In genomic region chr7:100866721-100867039, GRCh38 we compare ENCODE assay signal across 8 cellular contexts.
A peak's percentile ranks its signal among the peaks of the same experiment; 100 is the strongest.
DNase-seq lines count a peak whose midpoint lies in the region; TF ChIP-seq lines count a peak whose summit lies in the region.

No MANE protein-coding gene starts in this region.

- DNase-seq in NB4 (ENCODE audit: low read depth) (no peak), SKM-1 treated with dmso at 0.1 percent for 144 hours (lab: John Stamatoyannopoulos, UW; ENCODE audit: unreplicated experiment) (no peak), AML-193 (lab: John Stamatoyannopoulos, UW) (no peak), NCI-H2029 treated with DMSO at 0.1 percent for 48 hours (lab: John Stamatoyannopoulos, UW) (no peak)
- no peak for DNase-seq in central memory CD4-positive, alpha-beta T cell

- peak overlapping the region; percentile 87 to 98 (median 95) for H3K27ac ChIP-seq in BLaER1 treated with 17β-estradiol and CSF1 and Interleukin-3, amounts not matched to agents 10 nM and 100 nM
- peak overlapping the region; percentile 57 for H3K27ac ChIP-seq in duodenal mucosa (ENCODE audit: low read depth, low read length)

- H4K20me1 ChIP-seq in BLaER1 treated with 17β-estradiol and CSF1 and Interleukin-3, amounts not matched to agents 10 nM and 100 nM = peaks cover 0 to 28% (median 11%) of the 10 kb centered on the region in 11 experiments; a peak in 15 of 22 replicates

- TF ChIP-seq CTCF in NB4 (IDR thresholded peaks at IDR 0.05; ENCODE audit: low read depth, low read length) = no peak

- H3K27me3 ChIP-seq in BLaER1 treated with 17β-estradiol and CSF1 and Interleukin-3, amounts not matched to agents 10 nM and 100 nM = no peaks in the 10 kb centered on the region
- H3K27me3 ChIP-seq in duodenal mucosa (ENCODE audit: control insufficient read depth in 1 of 2, insufficient read depth in 2 of 2, low read length in 2 of 2) (no peaks in the 10 kb centered on the region), neuron (ENCODE audit: insufficient read depth, low read length) (no peaks in the 10 kb centered on the region)

- no peaks in the 10 kb centered on the region for H3K9me3 ChIP-seq in BLaER1 treated with 17β-estradiol and CSF1 and Interleukin-3, amounts not matched to agents 10 nM and 100 nM (replicated peaks in 1 of 11)
- H3K9me3 ChIP-seq in duodenal mucosa (ENCODE audit: control insufficient read depth in 1 of 2, low read length in 2 of 2) (no peaks in the 10 kb centered on the region), neuron (ENCODE audit: low read length) (no peaks in the 10 kb centered on the region)

- peak overlapping the region; percentile 85 for H2AFZ ChIP-seq in neuron (ENCODE audit: low read depth, low read length)

- peak overlapping the region; percentile 93 to 99 (median 98) for H3K4me2 ChIP-seq in BLaER1 treated with 17β-estradiol and CSF1 and Interleukin-3, amounts not matched to agents 10 nM and 100 nM

- peak overlapping the region; percentile 88 to 99 (median 96) for H3K9ac ChIP-seq in BLaER1 treated with 17β-estradiol and CSF1 and Interleukin-3, amounts not matched to agents 10 nM and 100 nM
- peak overlapping the region; percentile 76 to 87 for H3K9ac ChIP-seq in duodenal mucosa (ENCODE audit: low read depth in 1 of 2, low read length in 2 of 2)

- no peak for TF ChIP-seq POLR2A in NB4 (IDR thresholded peaks at IDR 0.05; ENCODE audit: extremely low read depth, insufficient read length)

- H3K4me3 ChIP-seq in BLaER1 treated with 17β-estradiol and CSF1 and Interleukin-3, amounts not matched to agents 10 nM and 100 nM = peak overlapping the region; percentile 76 to 99 (median 95)
- H3K4me3 ChIP-seq in NB4 (ENCODE audit: low read depth, low read length) (peak overlapping the region; percentile 83), duodenal mucosa (ENCODE audit: low read depth in 1 of 2, low read length in 2 of 2) (peak overlapping the region; percentile 68 to 72), neuron (ENCODE audit: low read length) (peak overlapping the region; percentile 79)

- H3K36me3 ChIP-seq in BLaER1 treated with 17β-estradiol and CSF1 and Interleukin-3, amounts not matched to agents 10 nM and 100 nM = peaks cover 31 to 61% (median 52%) of the 10 kb centered on the region in 11 experiments
- peaks cover 0 to 15% of the 10 kb centered on the region in 2 donors for H3K36me3 ChIP-seq in duodenal mucosa (ENCODE audit: control insufficient read depth in 1 of 2, insufficient read depth in 2 of 2, low read length in 2 of 2)
- peaks cover 9% of the 10 kb centered on the region for H3K36me3 ChIP-seq in neuron (ENCODE audit: insufficient read depth, low read length)

- peaks cover 57 to 84% (median 74%) of the 10 kb centered on the region in 10 experiments for H3K4me1 ChIP-seq in BLaER1 treated with 17β-estradiol and CSF1 and Interleukin-3, amounts not matched to agents 10 nM and 100 nM
- H3K4me1 ChIP-seq in duodenal mucosa (ENCODE audit: control insufficient read depth in 1 of 2, insufficient read depth in 2 of 2, low read length in 2 of 2) (peaks cover 22 to 32% of the 10 kb centered on the region in 2 donors), neuron (ENCODE audit: insufficient read depth, low read length) (peaks cover 13% of the 10 kb centered on the region)
